ENCODE assay signal across 20 cellular contexts in the genomic region with DNA sequence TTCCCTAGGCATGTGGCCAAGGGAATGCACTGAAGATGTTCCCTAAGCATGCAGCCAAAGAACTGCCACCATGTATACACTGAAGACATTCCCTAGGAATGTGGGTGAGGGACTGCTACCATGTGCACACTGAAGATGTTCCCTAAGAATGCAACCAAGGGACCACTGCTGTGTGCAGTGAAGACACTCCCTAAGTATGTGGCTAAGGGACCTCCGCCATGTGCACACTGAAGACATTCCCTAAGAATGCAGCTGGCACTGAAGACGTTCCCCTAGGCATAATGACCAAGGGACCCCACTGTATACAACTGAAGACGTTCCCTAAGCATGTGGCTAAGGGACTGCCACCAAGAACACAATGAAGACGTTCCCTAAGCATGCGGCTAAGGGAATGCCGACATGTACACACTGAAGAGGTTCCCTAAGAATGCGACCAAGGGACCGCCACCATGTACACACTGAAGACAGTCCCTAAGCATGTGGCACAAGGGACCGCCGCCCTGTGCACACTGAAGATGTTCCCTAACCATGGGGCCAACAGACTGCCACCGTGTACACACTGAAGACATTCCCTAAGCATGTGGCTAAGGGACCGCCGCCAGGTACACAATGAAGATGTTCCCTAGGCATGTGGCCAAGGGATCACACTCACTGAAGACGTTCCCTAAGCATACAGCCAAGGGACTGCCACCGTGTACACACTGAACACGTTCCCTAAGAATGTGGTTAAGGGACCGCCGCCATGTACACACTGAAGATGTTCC. TPM values are rescaled to one million over a fixed set of nuclear protein-coding genes. Genes with fewer than 3 reads are reported as not detected.
A peak's percentile ranks its signal among the peaks of the same experiment; 100 is the strongest.
DNase-seq lines count a peak whose midpoint lies in the region; ATAC-seq, FAIRE-seq and TF ChIP-seq lines count a peak whose summit lies in the region.
"Had no signal": no experiment of that assay in that cellular context is flagged by ENCODE, and none has a peak within 500 bp of the region (broad histone marks: within the 10 kb centered on the region; RNA-seq: fewer than 3 reads in every experiment).

No MANE protein-coding gene starts in this region.

- no peak overlapping the region for H2BK5ac ChIP-seq in neuronal stem cell (ENCODE audit: low read length)

- no peak overlapping the region for H2BK120ac ChIP-seq in neuronal stem cell (ENCODE audit: low read depth, low read length)

- dilution Hi-C loops in endothelial cell of umbilical vein (cut with MboI; ENCODE audit: extremely low pct_ligation_motif_present, low sequenced_read_pairs) = no loop called here

- TF ChIP-seq CTCF in RWPE2 (IDR thresholded peaks at IDR 0.05; ENCODE audit: poor library complexity, severe bottlenecking) = no peak
- TF ChIP-seq CTCF in endothelial cell of umbilical vein (IDR thresholded peaks at IDR 0.05; ENCODE audit: extremely low read depth in 1 of 2, insufficient read depth in 1 of 2, low read depth in 1 of 2, low read length in 2 of 2) = no peak

- POLR2A ChIA-PET in endothelial cell of umbilical vein (lab: Charles Lee) = no interaction called here

- peak overlapping the region; percentile 54 for H3K18ac ChIP-seq in neuronal stem cell (ENCODE audit: low read length)

- H3K4me2 ChIP-seq in endothelial cell of umbilical vein (ENCODE audit: insufficient read depth, low read length) (no peak overlapping the region), neuronal stem cell (ENCODE audit: insufficient read depth, low read length, poor library complexity, severe bottlenecking) (no peak overlapping the region)
- H3K4me2 ChIP-seq: PC-9 had no signal

- H3K9ac ChIP-seq in endothelial cell of umbilical vein (replicated peaks; ENCODE audit: extremely low read depth, insufficient read depth, low read length) = no peak overlapping the region
- no peak overlapping the region for H3K9ac ChIP-seq in neuronal stem cell (ENCODE audit: low read depth, low read length, poor library complexity)

- FAIRE-seq in GM12891 (lab: Jason Lieb, UNC) (peak; percentile 45), endothelial cell of umbilical vein (lab: Jason Lieb, UNC) (peak; percentile 12)
- FAIRE-seq: D721Med, H54 had no signal

- no peak overlapping the region for H3K23ac ChIP-seq in neuronal stem cell (ENCODE audit: low read depth, low read length, poor library complexity)

- CTCF ChIA-PET in endothelial cell of umbilical vein (lab: Charles Lee) = no interaction called here

- no peak overlapping the region for H3K4ac ChIP-seq in neuronal stem cell (ENCODE audit: low read length)

- intact Hi-C loops in endothelial cell of umbilical vein (cut with micrococcal nuclease) = no loop called here

- no CpG with 5 or more reads among the region's 18 CpGs for WGBS in neuronal stem cell (ENCODE audit: extremely low coverage in 2 of 2, insufficient read length in 2 of 2, insufficient replicate concordance in 1 of 2), 2 donors

- peak overlapping the region; percentile 39 for H3K14ac ChIP-seq in neuronal stem cell (ENCODE audit: low read length)

- H3K27me3 ChIP-seq in RWPE2 (ENCODE audit: insufficient read depth, poor library complexity, severe bottlenecking) (no peaks in the 10 kb centered on the region), endothelial cell of umbilical vein (ENCODE audit: control insufficient read depth in 2 of 2, insufficient read depth in 2 of 2, low read length in 2 of 2) (no peaks in the 10 kb centered on the region), neuronal stem cell (ENCODE audit: control insufficient read depth in 3 of 3, insufficient read depth in 3 of 3, low read depth in 1 of 3, low read length in 3 of 3) (no peaks in the 10 kb centered on the region)

- H3K27ac ChIP-seq in RWPE2 (ENCODE audit: poor library complexity, severe bottlenecking) (no peak overlapping the region), endothelial cell of umbilical vein (ENCODE audit: insufficient read depth, low read depth, low read length) (no peak overlapping the region), neuronal stem cell (replicated peaks; ENCODE audit: low read length) (no peak overlapping the region)
- H3K27ac ChIP-seq: PC-9 had no signal

- H4K20me1 ChIP-seq in endothelial cell of umbilical vein (replicated peaks; ENCODE audit: control insufficient read depth, extremely low read depth, insufficient read depth, low read length) = no peaks in the 10 kb centered on the region

- no peaks in the 10 kb centered on the region for H3K9me1 ChIP-seq in endothelial cell of umbilical vein (replicated peaks; ENCODE audit: control insufficient read depth, extremely low read depth, insufficient read depth, low read length)

- no TSS peak for BruUV-seq in endothelial cell of umbilical vein (replicated peaks; lab: Mats Ljungman, UMichigan)

- H4K8ac ChIP-seq in neuronal stem cell (ENCODE audit: low read depth, low read length) = peak overlapping the region; percentile 33

- peak overlapping the region; percentile 19 for H4K91ac ChIP-seq in neuronal stem cell (ENCODE audit: low read depth, low read length, poor library complexity)

- no peaks in the 10 kb centered on the region for H3K36me3 ChIP-seq in RWPE2 (ENCODE audit: low read depth)
- no peaks in the 10 kb centered on the region for H3K36me3 ChIP-seq in endothelial cell of umbilical vein (ENCODE audit: control insufficient read depth in 2 of 2, extremely low read depth in 1 of 2, insufficient read depth in 2 of 2, low read length in 2 of 2)
- peaks cover 0 to 7% of the 10 kb centered on the region in 2 donors for H3K36me3 ChIP-seq in neuronal stem cell (replicated peaks in 1 of 2; ENCODE audit: control insufficient read depth in 2 of 2, insufficient read depth in 2 of 2, low read length in 2 of 2)

- H2BK15ac ChIP-seq in neuronal stem cell (ENCODE audit: low read length) = no peak overlapping the region

- ATAC-seq in RWPE2 (ENCODE audit: low read depth) = no peak
- ATAC-seq in stimulated activated naive CD8-positive, alpha-beta T cell treated with anti-CD3 and anti-CD28 coated beads, Interleukin-15, Interleukin-2, amounts not matched to agents 100 U/mL and 50 U/mL, for 24 hours = no peak
- no peak for ATAC-seq in GM18520 (IDR thresholded peaks at IDR 0.05; ENCODE audit: unreplicated experiment)
- ATAC-seq: Right ventricle myocardium inferior, SK-N-SH treated with all-trans-retinoic acid at 6 μM for 48 hours had no signal

- no peak for TF ChIP-seq POLR2A in GM12891 (IDR thresholded peaks at IDR 0.05; ENCODE audit: low read depth, low read length)
- no peak for TF ChIP-seq POLR2A in endothelial cell of umbilical vein (IDR thresholded peaks at IDR 0.05; ENCODE audit: low read depth, low read length)

- H3K4me1 ChIP-seq in RWPE2 (ENCODE audit: insufficient read depth, poor library complexity, severe bottlenecking) (no peaks in the 10 kb centered on the region), endothelial cell of umbilical vein (ENCODE audit: control insufficient read depth, extremely low read depth, insufficient read depth, low read length) (no peaks in the 10 kb centered on the region), neuronal stem cell (ENCODE audit: control insufficient read depth in 2 of 2, insufficient read depth in 1 of 2, low read depth in 1 of 2, low read length in 2 of 2) (peaks cover 0 to 4% of the 10 kb centered on the region in 2 donors)

- peaks cover 27% of the 10 kb centered on the region for H3K79me1 ChIP-seq in neuronal stem cell (ENCODE audit: low read depth, low read length)

- H2AFZ ChIP-seq in endothelial cell of umbilical vein (ENCODE audit: low read depth, low read length) (no peak overlapping the region), neuronal stem cell (ENCODE audit: low read length) (no peak overlapping the region)
- H2AFZ ChIP-seq: PC-9 had no signal

- no peak overlapping the region for H3K4me3 ChIP-seq in RWPE2 (ENCODE audit: severe bottlenecking)
- no peak overlapping the region for H3K4me3 ChIP-seq in endothelial cell of umbilical vein (replicated peaks in 1 of 3; ENCODE audit: insufficient read depth in 1 of 3, low read depth in 1 of 3, low read length in 3 of 3)
- H3K4me3 ChIP-seq in neuronal stem cell (ENCODE audit: low read length in 2 of 2) = no peak overlapping the region
- H3K4me3 ChIP-seq: PC-9 had no signal

- peaks cover 3% of the 10 kb centered on the region for H3K9me3 ChIP-seq in RWPE2 (ENCODE audit: severe bottlenecking)
- H3K9me3 ChIP-seq in endothelial cell of umbilical vein (replicated peaks; ENCODE audit: control insufficient read depth, insufficient read depth, low read length) = no peaks in the 10 kb centered on the region
- peaks cover 0 to 5% of the 10 kb centered on the region in 2 donors for H3K9me3 ChIP-seq in neuronal stem cell (replicated peaks in 1 of 2; ENCODE audit: control insufficient read depth in 2 of 2, insufficient read depth in 1 of 2, low read depth in 1 of 2, low read length in 2 of 2)

- no peak overlapping the region for H2BK12ac ChIP-seq in neuronal stem cell (ENCODE audit: low read length)

- no peak for DNase-seq in GM12891 (ENCODE audit: insufficient read length, low spot score)
- peak; percentile 7 for DNase-seq in RWPE2 (ENCODE audit: low spot score)
- DNase-seq in endothelial cell of umbilical vein (ENCODE audit: low read depth, low spot score) = no peak
- no peak for DNase-seq in neuronal stem cell (ENCODE audit: low spot score)
- DNase-seq in stimulated activated CD4-positive, alpha-beta T cell treated with anti-CD3 and anti-CD28 coated beads, Interleukin-12 subunit alpha, Interleukin-12 subunit beta, amount 100 ng/mL, for 4 hours = no peak
- no peak for DNase-seq in NCI-H446 treated with DMSO at 0.1 percent for 48 hours (lab: John Stamatoyannopoulos, UW)
- no peak for DNase-seq in stimulated activated naive CD8-positive, alpha-beta T cell treated with anti-CD3 and anti-CD28 coated beads, Interleukin-15, Interleukin-2, amounts not matched to agents 100 U/mL and 50 U/mL, for 24 hours
- DNase-seq: AML-193, DMS79 treated with DMSO at 0.1 percent for 48 hours, GF-D8, NCI-H1048, NCI-H146, NCI-H2227 treated with DMSO at 0.1 percent for 48 hours, NCI-H526 treated with DMSO at 0.1 percent for 48 hours, PC-9 had no signal

- H3K79me2 ChIP-seq in endothelial cell of umbilical vein (ENCODE audit: control insufficient read depth, insufficient read depth, low read length) = peaks cover 26% of the 10 kb centered on the region

- H2AK5ac ChIP-seq in neuronal stem cell (ENCODE audit: low read depth, low read length) = no peak overlapping the region

RNA-seq across cellular contexts. Expression of gene DHRSX, which starts 25.6 kb away (rescaled TPM):
- 19.1 TPM for polyA plus RNA-seq in GM12891 (2012; ENCODE audit: low read depth, missing spikeins)
- 27.1 and 29.3 TPM in 2 replicates for total RNA-seq in endothelial cell of umbilical vein
- polyA plus RNA-seq in endothelial cell of umbilical vein = 37.7 and 46.3 TPM in 2 replicates
- 35.1 and 37.6 TPM in 2 replicates for polyA plus RNA-seq in endothelial cell of umbilical vein (2011; cell fraction: cytosol; rRNA removed)
- 19.9 and 24.0 TPM in 2 replicates for polyA plus RNA-seq in endothelial cell of umbilical vein (2011; cell fraction: nucleus; rRNA removed)
- 34.9 and 40.0 TPM in 2 replicates for polyA plus RNA-seq in endothelial cell of umbilical vein (2012)
- 31.0 and 34.3 TPM in 2 replicates for polyA minus RNA-seq in endothelial cell of umbilical vein
- 19.3 TPM for polyA minus RNA-seq in endothelial cell of umbilical vein (2011; cell fraction: cytosol; rRNA and poly(A)+ RNA removed)
- 15.4 and 17.2 TPM in 2 replicates for polyA minus RNA-seq in endothelial cell of umbilical vein (2011; cell fraction: nucleus; rRNA and poly(A)+ RNA removed)
- 24.5 TPM for polyA plus RNA-seq in neuronal stem cell (2013, experiment 1 of 2)
- polyA plus RNA-seq in neuronal stem cell (2013, experiment 2 of 2) = 24.6 TPM

RNA-seq across cellular contexts. Expression of gene ZBED1, which starts 25.6 kb away (rescaled TPM):
- 26.6 TPM for polyA plus RNA-seq in GM12891 (2012; ENCODE audit: low read depth, missing spikeins)
- total RNA-seq in endothelial cell of umbilical vein = 43.7 and 46.5 TPM in 2 replicates
- polyA plus RNA-seq in endothelial cell of umbilical vein = 24.6 and 26.6 TPM in 2 replicates
- 23.0 and 29.3 TPM in 2 replicates for polyA plus RNA-seq in endothelial cell of umbilical vein (2011; cell fraction: cytosol; rRNA removed)
- 11.7 and 13.9 TPM in 2 replicates for polyA plus RNA-seq in endothelial cell of umbilical vein (2011; cell fraction: nucleus; rRNA removed)
- 26.7 and 32.6 TPM in 2 replicates for polyA plus RNA-seq in endothelial cell of umbilical vein (2012)
- polyA minus RNA-seq in endothelial cell of umbilical vein = 28.4 and 32.0 TPM in 2 replicates
- polyA minus RNA-seq in endothelial cell of umbilical vein (2011; cell fraction: cytosol; rRNA and poly(A)+ RNA removed) = 54.0 TPM
- polyA minus RNA-seq in endothelial cell of umbilical vein (2011; cell fraction: nucleus; rRNA and poly(A)+ RNA removed) = 11.7 and 17.6 TPM in 2 replicates
- polyA plus RNA-seq in neuronal stem cell (2013, experiment 1 of 2) = 19.2 TPM
- polyA plus RNA-seq in neuronal stem cell (2013, experiment 2 of 2) = 18.2 TPM
